ENCODE assay signal across 8 cellular contexts in genomic region chr14:60064491-60065072, GRCh38. TPM values are rescaled to one million over a fixed set of nuclear protein-coding genes. Genes with fewer than 3 reads are reported as not detected.
DNase-seq lines count a peak whose midpoint lies in the region; ATAC-seq and TF ChIP-seq lines count a peak whose summit lies in the region.

No MANE protein-coding gene starts in this region.

- no peak for ATAC-seq in HG03571 (IDR thresholded peaks at IDR 0.05; ENCODE audit: unreplicated experiment)

- no peak overlapping the region for H2AFZ ChIP-seq in Karpas-422 (ENCODE audit: low read length)

- H4K20me1 ChIP-seq in Karpas-422 (ENCODE audit: insufficient read depth, low read depth, low read length), result no peaks in the 10 kb centered on the region

- peak; percentile 50 to 67 (median 56) for TF ChIP-seq CTCF in uterus (IDR thresholded peaks at IDR 0.05)

- no peak overlapping the region for H3K4me2 ChIP-seq in Karpas-422 (ENCODE audit: low read depth, low read length, poor library complexity, severe bottlenecking)

- H3K4me1 ChIP-seq in Karpas-422 (ENCODE audit: low read length) (peaks cover 10% of the 10 kb centered on the region), adipocyte (ENCODE audit: control insufficient read depth, insufficient read depth, low read length) (peaks cover 10% of the 10 kb centered on the region), uterus (no peaks in the 10 kb centered on the region)

- no peaks in the 10 kb centered on the region for H3K9me3 ChIP-seq in Karpas-422 (ENCODE audit: low read length)
- no peaks in the 10 kb centered on the region for H3K9me3 ChIP-seq in adipocyte (ENCODE audit: control insufficient read depth, low read length)
- no peaks in the 10 kb centered on the region for H3K9me3 ChIP-seq in uterus

- TF ChIP-seq POLR2A in uterus (IDR thresholded peaks at IDR 0.05), result no peak

- peak; percentile 38 for DNase-seq in NCI-H82 (lab: John Stamatoyannopoulos, UW)
- DNase-seq in NCI-H82 treated with DMSO at 0.1 percent for 48 hours (lab: John Stamatoyannopoulos, UW; ENCODE audit: unreplicated experiment), result no peak
- peak; percentile 79 for DNase-seq in Karpas-422
- DNase-seq in adipocyte (ENCODE audit: low read depth), result peak; percentile 75
- DNase-seq in iris pigment epithelial cell (ENCODE audit: low read depth), result peak; percentile 47
- DNase-seq in uterus, result no peak
- DNase-seq in KG1 (lab: John Stamatoyannopoulos, UW), result no peak

- H3K4me3 ChIP-seq in Karpas-422 (ENCODE audit: low read length) (no peak overlapping the region), adipocyte (ENCODE audit: low read length) (no peak overlapping the region), uterus (no peak overlapping the region)

- no peaks in the 10 kb centered on the region; the same call in 1 of the 2 replicates for H3K27me3 ChIP-seq in Karpas-422 (ENCODE audit: low read length)
- H3K27me3 ChIP-seq in adipocyte (replicated peaks; ENCODE audit: control insufficient read depth, insufficient read depth, low read length), result no peaks in the 10 kb centered on the region
- no peaks in the 10 kb centered on the region for H3K27me3 ChIP-seq in uterus

- H3K27ac ChIP-seq in Karpas-422 (ENCODE audit: low read length) (no peak overlapping the region), uterus (no peak overlapping the region)

- no peaks in the 10 kb centered on the region for H3K79me2 ChIP-seq in Karpas-422 (ENCODE audit: low read length)

- intact Hi-C loops in uterus (cut with DNase I; ENCODE audit: low total_unique reads), result loop anchor here (10.0 kb wide), 1 partner anchor 120 kb away; no protein-coding TSS in a partner anchor

- H3K9ac ChIP-seq in Karpas-422 (ENCODE audit: low read length), result no peak overlapping the region
- no peak overlapping the region for H3K9ac ChIP-seq in adipocyte (ENCODE audit: low read length)

- H3K36me3 ChIP-seq in Karpas-422 (ENCODE audit: insufficient read depth, low read length) (no peaks in the 10 kb centered on the region), adipocyte (ENCODE audit: control insufficient read depth, insufficient read depth, low read length, severe bottlenecking) (no peaks in the 10 kb centered on the region), uterus (no peaks in the 10 kb centered on the region)

- no peaks in the 10 kb centered on the region for H3K9me2 ChIP-seq in Karpas-422 (replicated peaks; ENCODE audit: insufficient read depth, low read length)

RNA-seq across cellular contexts. Expression of gene PCNX4, which starts 27.1 kb away (rescaled TPM):
- 53.3 and 98.8 TPM in 2 replicates for total RNA-seq in Karpas-422 (2014; rRNA removed; shearing (Covaris generic); ENCODE audit: low replicate concordance)
- total RNA-seq in uterus, result 100 to 1,000 TPM in 2 of 4 donors, 10 to 100 TPM in 2; 30.9 to 163 (median 97.7) TPM

Comparison
In these comparisons a context has a peak if more than half of its experiments do, and no peak if none do; other contexts are left out.
1. DNase-seq: peak in NCI-H82 (single experiment), Karpas-422 (single experiment), adipocyte (single experiment) and iris pigment epithelial cell (single experiment); none in NCI-H82 treated with DMSO at 0.1 percent for 48 hours (single experiment), uterus (0 of 2) and KG1 (single experiment).